1 cellular context compared by ENCODE assay signal in the genomic region with DNA sequence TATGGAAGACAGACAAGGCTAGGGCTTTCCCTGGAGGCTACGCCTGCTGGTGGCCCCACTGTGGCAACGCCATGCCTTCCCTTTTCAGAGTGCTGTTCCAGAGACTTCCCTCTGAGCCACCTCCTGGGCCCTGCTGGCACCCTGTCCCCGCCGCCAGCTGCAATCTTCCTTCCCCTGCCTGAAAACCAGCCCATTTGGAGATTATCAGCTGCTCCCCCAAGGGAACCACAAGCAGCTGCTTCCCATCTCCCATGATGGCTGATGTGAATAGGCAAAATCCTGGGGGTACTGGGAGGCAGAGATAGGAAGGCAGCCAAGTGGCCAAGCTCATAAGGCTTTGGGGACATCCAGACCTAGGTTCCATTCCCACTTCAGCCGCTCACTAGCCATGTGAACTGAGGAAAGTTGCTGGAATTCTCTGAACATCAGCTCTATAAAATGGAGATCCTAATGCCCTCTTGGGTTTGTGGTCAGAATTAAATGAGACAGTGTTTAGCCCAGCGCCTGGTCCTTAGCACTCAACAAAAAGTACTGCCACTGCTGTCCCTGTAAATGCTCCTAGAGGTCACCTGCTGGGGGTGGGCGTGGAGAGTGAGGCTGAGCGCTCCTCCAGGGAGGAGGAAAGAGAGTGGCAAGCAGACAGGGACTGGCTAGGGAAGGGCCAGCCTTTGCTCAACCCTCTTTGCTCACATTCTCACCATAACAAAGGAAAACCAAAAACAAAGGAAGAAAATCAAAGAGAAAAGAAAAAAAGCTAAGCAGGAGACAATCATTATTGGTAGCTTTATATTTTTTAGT.
A peak's percentile ranks its signal among the peaks of the same experiment; 100 is the strongest.
TF ChIP-seq lines count a peak whose summit lies in the region.

No MANE protein-coding gene starts in this region.

TF ChIP-seq in K562, 482 proteins besides CTCF, POLR2A, EP300 and RAD21 (continues in another document):
- TF ChIP-seq TEAD1 (CRISPR knock-in tag; IDR thresholded peaks at IDR 0.05): peak in 1 of 2 experiments; percentile 88; a peak in 2 of 4 replicates
- TF ChIP-seq, protein P1, sequence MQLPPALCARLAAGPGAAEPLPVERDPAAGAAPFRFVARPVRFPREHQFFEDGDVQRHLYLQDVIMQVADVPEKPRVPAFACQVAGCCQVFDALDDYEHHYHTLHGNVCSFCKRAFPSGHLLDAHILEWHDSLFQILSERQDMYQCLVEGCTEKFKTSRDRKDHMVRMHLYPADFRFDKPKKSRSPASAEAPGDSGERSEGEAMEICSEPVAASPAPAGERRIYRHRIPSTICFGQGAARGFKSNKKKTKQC (CRISPR knock-in tag; IDR thresholded peaks at IDR 0.05): peak; percentile 47; the same call in 1 of the 2 replicates
- no peak for TF ChIP-seq MTF1 (CRISPR knock-in tag; IDR thresholded peaks at IDR 0.05; ENCODE audit: borderline replicate concordance)
- TF ChIP-seq BDP1 (IDR thresholded peaks at IDR 0.05; ENCODE audit: insufficient read depth, insufficient read length): no peak
- no peak for TF ChIP-seq PHTF2 (CRISPR knock-in tag; IDR thresholded peaks at IDR 0.05)
- no peak for TF ChIP-seq ZNF561 (CRISPR knock-in tag; conservative IDR thresholded peaks at IDR 0.05)
- TF ChIP-seq NEUROD1 (IDR thresholded peaks at IDR 0.05; ENCODE audit: borderline replicate concordance, low read depth, low read length, partially characterized antibody): peak; percentile 29
- TF ChIP-seq CCAR2 (IDR thresholded peaks at IDR 0.05; ENCODE audit: low read depth, low read length): no peak
- TF ChIP-seq SPI1 (IDR thresholded peaks at IDR 0.05; ENCODE audit: borderline replicate concordance, low read depth, low read length): peak; percentile 11; the same call in 1 of the 2 replicates
- TF ChIP-seq JUN (IDR thresholded peaks at IDR 0.05; ENCODE audit: borderline replicate concordance, low read depth, low read length): no peak
- no peak for TF ChIP-seq JUN (CRISPR knock-in tag; IDR thresholded peaks at IDR 0.05; ENCODE audit: borderline replicate concordance)
- TF ChIP-seq, protein P2, sequence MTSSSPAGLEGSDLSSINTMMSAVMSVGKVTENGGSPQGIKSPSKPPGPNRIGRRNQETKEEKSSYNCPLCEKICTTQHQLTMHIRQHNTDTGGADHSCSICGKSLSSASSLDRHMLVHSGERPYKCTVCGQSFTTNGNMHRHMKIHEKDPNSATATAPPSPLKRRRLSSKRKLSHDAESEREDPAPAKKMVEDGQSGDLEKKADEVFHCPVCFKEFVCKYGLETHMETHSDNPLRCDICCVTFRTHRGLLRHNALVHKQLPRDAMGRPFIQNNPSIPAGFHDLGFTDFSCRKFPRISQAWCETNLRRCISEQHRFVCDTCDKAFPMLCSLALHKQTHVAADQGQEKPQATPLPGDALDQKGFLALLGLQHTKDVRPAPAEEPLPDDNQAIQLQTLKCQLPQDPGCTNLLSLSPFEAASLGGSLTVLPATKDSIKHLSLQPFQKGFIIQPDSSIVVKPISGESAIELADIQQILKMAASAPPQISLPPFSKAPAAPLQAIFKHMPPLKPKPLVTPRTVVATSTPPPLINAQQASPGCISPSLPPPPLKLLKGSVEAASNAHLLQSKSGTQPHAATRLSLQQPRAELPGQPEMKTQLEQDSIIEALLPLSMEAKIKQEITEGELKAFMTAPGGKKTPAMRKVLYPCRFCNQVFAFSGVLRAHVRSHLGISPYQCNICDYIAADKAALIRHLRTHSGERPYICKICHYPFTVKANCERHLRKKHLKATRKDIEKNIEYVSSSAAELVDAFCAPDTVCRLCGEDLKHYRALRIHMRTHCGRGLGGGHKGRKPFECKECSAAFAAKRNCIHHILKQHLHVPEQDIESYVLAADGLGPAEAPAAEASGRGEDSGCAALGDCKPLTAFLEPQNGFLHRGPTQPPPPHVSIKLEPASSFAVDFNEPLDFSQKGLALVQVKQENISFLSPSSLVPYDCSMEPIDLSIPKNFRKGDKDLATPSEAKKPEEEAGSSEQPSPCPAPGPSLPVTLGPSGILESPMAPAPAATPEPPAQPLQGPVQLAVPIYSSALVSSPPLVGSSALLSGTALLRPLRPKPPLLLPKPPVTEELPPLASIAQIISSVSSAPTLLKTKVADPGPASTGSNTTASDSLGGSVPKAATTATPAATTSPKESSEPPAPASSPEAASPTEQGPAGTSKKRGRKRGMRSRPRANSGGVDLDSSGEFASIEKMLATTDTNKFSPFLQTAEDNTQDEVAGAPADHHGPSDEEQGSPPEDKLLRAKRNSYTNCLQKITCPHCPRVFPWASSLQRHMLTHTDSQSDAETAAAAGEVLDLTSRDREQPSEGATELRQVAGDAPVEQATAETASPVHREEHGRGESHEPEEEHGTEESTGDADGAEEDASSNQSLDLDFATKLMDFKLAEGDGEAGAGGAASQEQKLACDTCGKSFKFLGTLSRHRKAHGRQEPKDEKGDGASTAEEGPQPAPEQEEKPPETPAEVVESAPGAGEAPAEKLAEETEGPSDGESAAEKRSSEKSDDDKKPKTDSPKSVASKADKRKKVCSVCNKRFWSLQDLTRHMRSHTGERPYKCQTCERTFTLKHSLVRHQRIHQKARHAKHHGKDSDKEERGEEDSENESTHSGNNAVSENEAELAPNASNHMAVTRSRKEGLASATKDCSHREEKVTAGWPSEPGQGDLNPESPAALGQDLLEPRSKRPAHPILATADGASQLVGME (CRISPR knock-in tag; IDR thresholded peaks at IDR 0.05): peak; percentile 35; the same call in 1 of the 2 replicates
- no peak for TF ChIP-seq CBX8 (IDR thresholded peaks at IDR 0.05; ENCODE audit: borderline replicate concordance, extremely low read depth, low read depth, low read length, poor library complexity, severe bottlenecking)
- TF ChIP-seq, protein P3, sequence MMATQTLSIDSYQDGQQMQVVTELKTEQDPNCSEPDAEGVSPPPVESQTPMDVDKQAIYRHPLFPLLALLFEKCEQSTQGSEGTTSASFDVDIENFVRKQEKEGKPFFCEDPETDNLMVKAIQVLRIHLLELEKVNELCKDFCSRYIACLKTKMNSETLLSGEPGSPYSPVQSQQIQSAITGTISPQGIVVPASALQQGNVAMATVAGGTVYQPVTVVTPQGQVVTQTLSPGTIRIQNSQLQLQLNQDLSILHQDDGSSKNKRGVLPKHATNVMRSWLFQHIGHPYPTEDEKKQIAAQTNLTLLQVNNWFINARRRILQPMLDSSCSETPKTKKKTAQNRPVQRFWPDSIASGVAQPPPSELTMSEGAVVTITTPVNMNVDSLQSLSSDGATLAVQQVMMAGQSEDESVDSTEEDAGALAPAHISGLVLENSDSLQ (IDR thresholded peaks at IDR 0.05): no peak
- TF ChIP-seq ZNF780A (CRISPR knock-in tag; IDR thresholded peaks at IDR 0.05): no peak
- peak; percentile 67; the same call in 1 of the 2 replicates for TF ChIP-seq NBN (IDR thresholded peaks at IDR 0.05; ENCODE audit: low read depth)
- TF ChIP-seq CHD4 (IDR thresholded peaks at IDR 0.05; ENCODE audit: insufficient read depth, insufficient replicate concordance, low read depth, low read length, poor library complexity, severe bottlenecking): no peak
- TF ChIP-seq ZNF507 (tag; conservative IDR thresholded peaks at IDR 0.05): no peak
- TF ChIP-seq ZNF717 (CRISPR knock-in tag; IDR thresholded peaks at IDR 0.05): no peak
- peak; percentile 62 for TF ChIP-seq CXXC5 (CRISPR knock-in tag; IDR thresholded peaks at IDR 0.05)
- TF ChIP-seq ZNF764 (CRISPR knock-in tag; IDR thresholded peaks at IDR 0.05; ENCODE audit: low read depth): no peak
- TF ChIP-seq POLR2AphosphoS2 (IDR thresholded peaks at IDR 0.05; ENCODE audit: low read length): no peak
- TF ChIP-seq, protein P4, sequence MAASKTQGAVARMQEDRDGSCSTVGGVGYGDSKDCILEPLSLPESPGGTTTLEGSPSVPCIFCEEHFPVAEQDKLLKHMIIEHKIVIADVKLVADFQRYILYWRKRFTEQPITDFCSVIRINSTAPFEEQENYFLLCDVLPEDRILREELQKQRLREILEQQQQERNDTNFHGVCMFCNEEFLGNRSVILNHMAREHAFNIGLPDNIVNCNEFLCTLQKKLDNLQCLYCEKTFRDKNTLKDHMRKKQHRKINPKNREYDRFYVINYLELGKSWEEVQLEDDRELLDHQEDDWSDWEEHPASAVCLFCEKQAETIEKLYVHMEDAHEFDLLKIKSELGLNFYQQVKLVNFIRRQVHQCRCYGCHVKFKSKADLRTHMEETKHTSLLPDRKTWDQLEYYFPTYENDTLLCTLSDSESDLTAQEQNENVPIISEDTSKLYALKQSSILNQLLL (CRISPR knock-in tag; IDR thresholded peaks at IDR 0.05; ENCODE audit: borderline replicate concordance): no peak
- peak; percentile 94 for TF ChIP-seq ZNF766 (CRISPR knock-in tag; conservative IDR thresholded peaks at IDR 0.05)
- TF ChIP-seq FOXA1 (IDR thresholded peaks at IDR 0.05; ENCODE audit: borderline replicate concordance): no peak
- no peak for TF ChIP-seq CEBPG (CRISPR knock-in tag; IDR thresholded peaks at IDR 0.05)
- TF ChIP-seq CEBPG (tag; conservative IDR thresholded peaks at IDR 0.05 in 1 of 2, IDR thresholded peaks at IDR 0.05 in 1 of 2): no peak
- peak; percentile 98 for TF ChIP-seq MTA2 (IDR thresholded peaks at IDR 0.05; ENCODE audit: low read depth)
- peak; percentile 91 for TF ChIP-seq ZKSCAN8 (CRISPR knock-in tag; IDR thresholded peaks at IDR 0.05)
- TF ChIP-seq, protein P5, sequence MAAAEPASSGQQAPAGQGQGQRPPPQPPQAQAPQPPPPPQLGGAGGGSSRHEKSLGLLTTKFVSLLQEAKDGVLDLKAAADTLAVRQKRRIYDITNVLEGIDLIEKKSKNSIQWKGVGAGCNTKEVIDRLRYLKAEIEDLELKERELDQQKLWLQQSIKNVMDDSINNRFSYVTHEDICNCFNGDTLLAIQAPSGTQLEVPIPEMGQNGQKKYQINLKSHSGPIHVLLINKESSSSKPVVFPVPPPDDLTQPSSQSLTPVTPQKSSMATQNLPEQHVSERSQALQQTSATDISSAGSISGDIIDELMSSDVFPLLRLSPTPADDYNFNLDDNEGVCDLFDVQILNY (CRISPR knock-in tag; IDR thresholded peaks at IDR 0.05): no peak
- TF ChIP-seq, protein P6, sequence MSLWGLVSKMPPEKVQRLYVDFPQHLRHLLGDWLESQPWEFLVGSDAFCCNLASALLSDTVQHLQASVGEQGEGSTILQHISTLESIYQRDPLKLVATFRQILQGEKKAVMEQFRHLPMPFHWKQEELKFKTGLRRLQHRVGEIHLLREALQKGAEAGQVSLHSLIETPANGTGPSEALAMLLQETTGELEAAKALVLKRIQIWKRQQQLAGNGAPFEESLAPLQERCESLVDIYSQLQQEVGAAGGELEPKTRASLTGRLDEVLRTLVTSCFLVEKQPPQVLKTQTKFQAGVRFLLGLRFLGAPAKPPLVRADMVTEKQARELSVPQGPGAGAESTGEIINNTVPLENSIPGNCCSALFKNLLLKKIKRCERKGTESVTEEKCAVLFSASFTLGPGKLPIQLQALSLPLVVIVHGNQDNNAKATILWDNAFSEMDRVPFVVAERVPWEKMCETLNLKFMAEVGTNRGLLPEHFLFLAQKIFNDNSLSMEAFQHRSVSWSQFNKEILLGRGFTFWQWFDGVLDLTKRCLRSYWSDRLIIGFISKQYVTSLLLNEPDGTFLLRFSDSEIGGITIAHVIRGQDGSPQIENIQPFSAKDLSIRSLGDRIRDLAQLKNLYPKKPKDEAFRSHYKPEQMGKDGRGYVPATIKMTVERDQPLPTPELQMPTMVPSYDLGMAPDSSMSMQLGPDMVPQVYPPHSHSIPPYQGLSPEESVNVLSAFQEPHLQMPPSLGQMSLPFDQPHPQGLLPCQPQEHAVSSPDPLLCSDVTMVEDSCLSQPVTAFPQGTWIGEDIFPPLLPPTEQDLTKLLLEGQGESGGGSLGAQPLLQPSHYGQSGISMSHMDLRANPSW (CRISPR knock-in tag; IDR thresholded peaks at IDR 0.05): peak; percentile 84; the same call in 1 of the 2 replicates
- 0 out of 2 replicates have a peak, but pooled peaks have one; percentile 69 for TF ChIP-seq ZNF23 (CRISPR knock-in tag; IDR thresholded peaks at IDR 0.05)
- TF ChIP-seq, protein P7, sequence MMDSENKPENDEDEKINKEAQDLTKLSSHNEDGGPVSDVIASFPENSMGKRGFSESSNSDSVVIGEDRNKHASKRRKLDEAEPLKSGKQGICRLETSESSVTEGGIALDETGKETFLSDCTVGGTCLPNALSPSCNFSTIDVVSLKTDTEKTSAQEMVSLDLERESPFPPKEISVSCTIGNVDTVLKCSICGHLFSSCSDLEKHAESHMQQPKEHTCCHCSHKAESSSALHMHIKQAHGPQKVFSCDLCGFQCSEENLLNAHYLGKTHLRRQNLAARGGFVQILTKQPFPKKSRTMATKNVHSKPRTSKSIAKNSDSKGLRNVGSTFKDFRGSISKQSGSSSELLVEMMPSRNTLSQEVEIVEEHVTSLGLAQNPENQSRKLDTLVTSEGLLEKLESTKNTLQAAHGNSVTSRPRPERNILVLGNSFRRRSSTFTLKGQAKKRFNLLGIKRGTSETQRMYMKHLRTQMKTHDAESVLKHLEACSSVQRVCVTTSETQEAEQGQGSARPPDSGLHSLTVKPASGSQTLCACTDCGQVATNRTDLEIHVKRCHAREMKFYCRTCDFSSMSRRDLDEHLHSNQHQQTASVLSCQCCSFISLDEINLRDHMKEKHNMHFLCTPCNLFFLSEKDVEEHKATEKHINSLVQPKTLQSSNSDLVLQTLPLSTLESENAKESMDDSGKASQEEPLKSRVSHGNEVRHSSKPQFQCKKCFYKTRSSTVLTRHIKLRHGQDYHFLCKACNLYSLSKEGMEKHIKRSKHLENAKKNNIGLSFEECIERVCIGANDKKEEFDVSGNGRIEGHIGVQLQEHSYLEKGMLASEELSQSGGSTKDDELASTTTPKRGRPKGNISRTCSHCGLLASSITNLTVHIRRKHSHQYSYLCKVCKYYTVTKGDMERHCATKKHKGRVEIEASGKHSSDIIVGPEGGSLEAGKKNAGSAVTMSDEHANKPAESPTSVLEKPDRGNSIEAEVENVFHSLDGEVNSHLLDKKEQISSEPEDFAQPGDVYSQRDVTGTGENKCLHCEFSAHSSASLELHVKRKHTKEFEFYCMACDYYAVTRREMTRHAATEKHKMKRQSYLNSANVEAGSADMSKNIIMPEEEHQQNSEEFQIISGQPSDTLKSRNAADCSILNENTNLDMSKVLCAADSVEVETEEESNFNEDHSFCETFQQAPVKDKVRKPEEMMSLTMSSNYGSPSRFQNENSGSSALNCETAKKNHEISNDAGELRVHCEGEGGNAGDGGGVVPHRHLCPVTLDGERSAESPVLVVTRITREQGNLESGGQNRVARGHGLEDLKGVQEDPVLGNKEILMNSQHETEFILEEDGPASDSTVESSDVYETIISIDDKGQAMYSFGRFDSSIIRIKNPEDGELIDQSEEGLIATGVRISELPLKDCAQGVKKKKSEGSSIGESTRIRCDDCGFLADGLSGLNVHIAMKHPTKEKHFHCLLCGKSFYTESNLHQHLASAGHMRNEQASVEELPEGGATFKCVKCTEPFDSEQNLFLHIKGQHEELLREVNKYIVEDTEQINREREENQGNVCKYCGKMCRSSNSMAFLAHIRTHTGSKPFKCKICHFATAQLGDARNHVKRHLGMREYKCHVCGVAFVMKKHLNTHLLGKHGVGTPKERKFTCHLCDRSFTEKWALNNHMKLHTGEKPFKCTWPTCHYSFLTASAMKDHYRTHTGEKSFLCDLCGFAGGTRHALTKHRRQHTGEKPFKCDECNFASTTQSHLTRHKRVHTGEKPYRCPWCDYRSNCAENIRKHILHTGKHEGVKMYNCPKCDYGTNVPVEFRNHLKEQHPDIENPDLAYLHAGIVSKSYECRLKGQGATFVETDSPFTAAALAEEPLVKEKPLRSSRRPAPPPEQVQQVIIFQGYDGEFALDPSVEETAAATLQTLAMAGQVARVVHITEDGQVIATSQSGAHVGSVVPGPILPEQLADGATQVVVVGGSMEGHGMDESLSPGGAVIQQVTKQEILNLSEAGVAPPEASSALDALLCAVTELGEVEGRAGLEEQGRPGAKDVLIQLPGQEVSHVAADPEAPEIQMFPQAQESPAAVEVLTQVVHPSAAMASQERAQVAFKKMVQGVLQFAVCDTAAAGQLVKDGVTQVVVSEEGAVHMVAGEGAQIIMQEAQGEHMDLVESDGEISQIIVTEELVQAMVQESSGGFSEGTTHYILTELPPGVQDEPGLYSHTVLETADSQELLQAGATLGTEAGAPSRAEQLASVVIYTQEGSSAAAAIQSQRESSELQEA (IDR thresholded peaks at IDR 0.05; ENCODE audit: low read depth): no peak
- peak; percentile 33; the same call in 1 of the 2 replicates for TF ChIP-seq ZNF239 (CRISPR knock-in tag; IDR thresholded peaks at IDR 0.05)
- TF ChIP-seq NR2C1 (IDR thresholded peaks at IDR 0.05): peak; percentile 36; the same call in 1 of the 2 replicates
- no peak; the same call in 1 of the 2 replicates for TF ChIP-seq NR2C1 (tag; IDR thresholded peaks at IDR 0.05)
